12 cellular contexts compared by ENCODE assay signal in genomic region chr19:10192922-10193321, GRCh38. TPM values are rescaled to one million over a fixed set of nuclear protein-coding genes. Genes with fewer than 3 reads are reported as not detected.
A peak's percentile ranks its signal among the peaks of the same experiment; 100 is the strongest.
DNase-seq lines count a peak whose midpoint lies in the region; ATAC-seq and TF ChIP-seq lines count a peak whose summit lies in the region.
"Had no signal": no experiment of that assay in that cellular context is flagged by ENCODE, and none has a peak within 500 bp of the region (broad histone marks: within the 10 kb centered on the region; RNA-seq: fewer than 3 reads in every experiment).

No MANE protein-coding gene starts in this region.

- H3K27ac ChIP-seq in ACC112 (ENCODE audit: low read depth, low read length) (peak overlapping the region; percentile 94; the same call in 1 of the 2 replicates), iPS-20b (ENCODE audit: low read length) (no peak overlapping the region), brain microvascular endothelial cell (no peak overlapping the region), foreskin keratinocyte (no peak overlapping the region)
- H3K27ac ChIP-seq: neutrophil had no signal

- ATAC-seq in WTC11 (no peak), foreskin keratinocyte (no peak)

- H3K4me3 Mint-ChIP-seq in WTC11: peak overlapping the region; percentile 94

- POLR2A ChIA-PET in WTC11 (lab: Charles Lee): no interaction called here

- peaks cover 8% of the 10 kb centered on the region for H3K4me1 Mint-ChIP-seq in WTC11

- no peak overlapping the region for H3K27ac Mint-ChIP-seq in WTC11

- H3K27me3 ChIP-seq in ACC112 (ENCODE audit: insufficient read depth, low read length): no peaks in the 10 kb centered on the region
- no peaks in the 10 kb centered on the region for H3K27me3 ChIP-seq in HAP-1 (ENCODE audit: low read depth)
- H3K27me3 ChIP-seq in iPS-20b (ENCODE audit: insufficient read depth, low read length): no peaks in the 10 kb centered on the region
- H3K27me3 ChIP-seq in brain microvascular endothelial cell (replicated peaks): no peaks in the 10 kb centered on the region
- no peaks in the 10 kb centered on the region for H3K27me3 ChIP-seq in foreskin keratinocyte
- H3K27me3 ChIP-seq: neutrophil, tibial artery had no signal

- H3K36me3 ChIP-seq in ACC112 (ENCODE audit: insufficient read depth, low read length): no peaks in the 10 kb centered on the region
- peaks cover 43% of the 10 kb centered on the region for H3K36me3 ChIP-seq in HAP-1 (replicated peaks)
- peaks cover 24% of the 10 kb centered on the region for H3K36me3 ChIP-seq in iPS-20b (ENCODE audit: insufficient read depth, low read depth, low read length)
- H3K36me3 ChIP-seq in brain microvascular endothelial cell (replicated peaks): no peaks in the 10 kb centered on the region
- H3K36me3 ChIP-seq: tibial artery had no signal

- DNase-seq in HAP-1 (ENCODE audit: low spot score in 2 of 2) (no peak), WTC11 (ENCODE audit: low spot score) (no peak), brain microvascular endothelial cell (no peak), foreskin keratinocyte (no peak)
- no peak for DNase-seq in activated CD4-positive, CD25-positive, alpha-beta regulatory T cell treated with anti-CD3 and anti-CD28 coated beads, Interleukin-2, amount 50 U/mL, for 72 hours
- no peak for DNase-seq in activated CD8-positive, alpha-beta memory T cell treated with anti-CD3 and anti-CD28 coated beads, Interleukin-2, amount 50 U/mL, for 4 hours
- DNase-seq: Calu3; stimulated activated CD4-positive, alpha-beta T cell treated with anti-CD3 and anti-CD28 coated beads, Interleukin-1b, Interleukin-23, amount 100 ng/mL, for 48 hours; tibial artery had no signal

- H3K79me2 ChIP-seq in ACC112 (ENCODE audit: control insufficient read depth, insufficient read depth, low read length, unreplicated experiment): peaks cover 57% of the 10 kb centered on the region

- peaks cover 20% of the 10 kb centered on the region for H3K4me1 ChIP-seq in ACC112 (ENCODE audit: control insufficient read depth, insufficient read depth, low read length, unreplicated experiment)
- H3K4me1 ChIP-seq in HAP-1: peaks cover 12% of the 10 kb centered on the region
- H3K4me1 ChIP-seq in iPS-20b (ENCODE audit: insufficient read depth, low read length): no peaks in the 10 kb centered on the region
- peaks cover 6% of the 10 kb centered on the region for H3K4me1 ChIP-seq in foreskin keratinocyte

- H3K9me3 Mint-ChIP-seq in WTC11: no peaks in the 10 kb centered on the region

- H2AFZ ChIP-seq in ACC112 (ENCODE audit: low read length, unreplicated experiment): no peak overlapping the region

- H3K27me3 Mint-ChIP-seq in WTC11 (ENCODE audit: low read depth): no peaks in the 10 kb centered on the region

- CTCF ChIA-PET in WTC11 (lab: Charles Lee): interaction anchor here (1.7 kb wide), 1 partner anchor 36 kb away, joined by 3 read pairs; no protein-coding TSS in a partner anchor

- in situ Hi-C loops in HAP-1 (cut with MboI; ENCODE audit: low sequenced_read_pairs) (no loop called here), brain microvascular endothelial cell (cut with HindIII; ENCODE audit: low pct_ligation_motif_present, low sequenced_read_pairs) (no loop called here)

- TF ChIP-seq CTCF in WTC11 (IDR thresholded peaks at IDR 0.05) (no peak), brain microvascular endothelial cell (IDR thresholded peaks at IDR 0.05; ENCODE audit: low read depth, low read length, missing control alignments) (no peak), foreskin keratinocyte (conservative IDR thresholded peaks at IDR 0.05) (no peak)

- no peaks in the 10 kb centered on the region; the same call in 1 of the 2 replicates for H3K36me3 Mint-ChIP-seq in WTC11

- H3K9ac ChIP-seq in iPS-20b (ENCODE audit: low read depth, low read length): no peak overlapping the region

- H3K9me3 ChIP-seq in HAP-1 (no peaks in the 10 kb centered on the region), iPS-20b (ENCODE audit: insufficient read depth, low read depth, low read length) (no peaks in the 10 kb centered on the region)
- H3K9me3 ChIP-seq: neutrophil, tibial artery had no signal

- H3K4me3 ChIP-seq in ACC112 (ENCODE audit: low read depth, low read length) (peak overlapping the region; percentile 99), HAP-1 (peak overlapping the region; percentile 98), iPS-20b (ENCODE audit: low read length) (peak overlapping the region; percentile 89; the same call in 1 of the 2 replicates), brain microvascular endothelial cell (ENCODE audit: low read depth, low read length) (no peak overlapping the region)

TF ChIP-seq in WTC11, 78 proteins besides CTCF, POLR2A, EP300 and RAD21 (continues in another document):
- TF ChIP-seq MLX (CRISPR knock-in tag; IDR thresholded peaks at IDR 0.05) (no peak), NFYB (CRISPR knock-in tag; conservative IDR thresholded peaks at IDR 0.05; ENCODE audit: low read depth) (no peak), PRDM15 (CRISPR knock-in tag; IDR thresholded peaks at IDR 0.05) (no peak), NR2C2 (CRISPR knock-in tag; IDR thresholded peaks at IDR 0.05) (no peak), FOXP1 (CRISPR knock-in tag; IDR thresholded peaks at IDR 0.05; ENCODE audit: borderline replicate concordance) (no peak), ATF2 (CRISPR knock-in tag; IDR thresholded peaks at IDR 0.05; ENCODE audit: borderline replicate concordance, low read depth) (no peak), FOXK1 (CRISPR knock-in tag; IDR thresholded peaks at IDR 0.05) (no peak), ETV6 (CRISPR knock-in tag; IDR thresholded peaks at IDR 0.05) (no peak), NFATC4 (CRISPR knock-in tag; IDR thresholded peaks at IDR 0.05) (no peak), ZNF396 (CRISPR knock-in tag; IDR thresholded peaks at IDR 0.05; ENCODE audit: borderline replicate concordance) (no peak), ZNF263 (CRISPR knock-in tag; IDR thresholded peaks at IDR 0.05; ENCODE audit: low read depth) (no peak)

RNA-seq across cellular contexts. Expression of gene DNMT1, which starts 1.8 kb away (rescaled TPM):
- total RNA-seq in WTC11 (2021) (174 to 210 TPM (median 191 TPM) in 3 replicates), foreskin keratinocyte (138 and 160 TPM in 2 replicates)
- 87.8 and 110 TPM in 2 replicates for polyA plus RNA-seq in foreskin keratinocyte

RNA-seq across cellular contexts. Expression of gene S1PR2, which starts 38.2 kb away (rescaled TPM):
- total RNA-seq in WTC11 (2021): 12.9 to 13.6 TPM (median 13.2 TPM) in 3 replicates
- total RNA-seq in foreskin keratinocyte: 3.4 and 4.7 TPM in 2 replicates
- polyA plus RNA-seq in foreskin keratinocyte: 2.2 and 2.5 TPM in 2 replicates

RNA-seq across cellular contexts. Expression of gene MRPL4, which starts 59.1 kb away (rescaled TPM):
- 109 to 112 TPM (median 110 TPM) in 3 replicates for total RNA-seq in WTC11 (2021)
- 80.3 and 94.6 TPM in 2 replicates for total RNA-seq in foreskin keratinocyte
- 123 and 127 TPM in 2 replicates for polyA plus RNA-seq in foreskin keratinocyte
